ENCODE assay signal across 10 cellular contexts in genomic region chr6:6588924-6589696, GRCh38. TPM values are rescaled to one million over a fixed set of nuclear protein-coding genes. Genes with fewer than 3 reads are reported as not detected.
DNase-seq lines count a peak whose midpoint lies in the region; ATAC-seq and TF ChIP-seq lines count a peak whose summit lies in the region.
"Had no signal": no experiment of that assay in that cellular context is flagged by ENCODE, and none has a peak within 500 bp of the region (broad histone marks: within the 10 kb centered on the region; RNA-seq: fewer than 3 reads in every experiment).

No MANE protein-coding gene starts in this region.

- H3K9me3 Mint-ChIP-seq in activated naive CD4-positive, alpha-beta T cell treated with anti-CD3 and anti-CD28 coated beads, Interleukin-2, amount 10 ng/mL, durations not matched to agents 7 days and 5 days, result peaks cover 2% of the 10 kb centered on the region
- no peaks in the 10 kb centered on the region for H3K9me3 Mint-ChIP-seq in Caco-2 (ENCODE audit: unreplicated experiment)

- H3F3A ChIP-seq in SU-DHL-6 (ENCODE audit: insufficient read depth), result peaks cover 63% of the 10 kb centered on the region

- intact Hi-C loops in left ventricle myocardium superior (cut with micrococcal nuclease) (no loop called here), Caco-2 (cut with micrococcal nuclease; ENCODE audit: unreplicated experiment) (no loop called here)

- peak overlapping the region; percentile 21 for H2AFZ ChIP-seq in SU-DHL-6 (ENCODE audit: low read depth, low read length, severe bottlenecking)

- ATAC-seq in left ventricle myocardium superior, result peak; percentile 64
- no peak for ATAC-seq in upper lobe of left lung (ENCODE audit: low FRiP score in 2 of 2)
- ATAC-seq in GM19035 (IDR thresholded peaks at IDR 0.05; ENCODE audit: unreplicated experiment), result no peak

- BruUV-seq in Caco-2 (replicated peaks; lab: Mats Ljungman, UMichigan), result no TSS peak

- TF ChIP-seq CTCF in SU-DHL-6 (IDR thresholded peaks at IDR 0.05; ENCODE audit: insufficient read depth, low read length, poor library complexity, severe bottlenecking) (no peak), upper lobe of left lung (IDR thresholded peaks at IDR 0.05) (no peak), Caco-2 (IDR thresholded peaks at IDR 0.05; ENCODE audit: insufficient read depth in 1 of 2, low read depth in 1 of 2, low read length in 1 of 2, severe bottlenecking in 1 of 2, unreplicated experiment in 1 of 2) (no peak)

- H3K27ac ChIP-seq in SU-DHL-6 (ENCODE audit: low read depth, low read length) (peak overlapping the region; percentile 91), upper lobe of left lung (peak overlapping the region in 3 of 4 donors; percentile 18 to 72 (median 52))

- H3K4me1 Mint-ChIP-seq in activated naive CD4-positive, alpha-beta T cell treated with anti-CD3 and anti-CD28 coated beads, Interleukin-2, amount 10 ng/mL, durations not matched to agents 7 days and 5 days, result peaks cover 95% of the 10 kb centered on the region
- H3K4me1 Mint-ChIP-seq in Caco-2 (ENCODE audit: low read depth, unreplicated experiment), result no peaks in the 10 kb centered on the region

- no peaks in the 10 kb centered on the region for H3K9me3 ChIP-seq in SU-DHL-6 (ENCODE audit: insufficient read depth, low read length)
- H3K9me3 ChIP-seq in upper lobe of left lung, result no peaks in the 10 kb centered on the region
- no peaks in the 10 kb centered on the region for H3K9me3 ChIP-seq in MG63
- H3K9me3 ChIP-seq in Caco-2, result no peaks in the 10 kb centered on the region

- H3K9ac ChIP-seq in SU-DHL-6 (ENCODE audit: low read length), result peak overlapping the region; percentile 70

- peak overlapping the region; percentile 83 for H3K4me2 ChIP-seq in SU-DHL-6 (ENCODE audit: low read depth, low read length, poor library complexity, severe bottlenecking)

- CTCF ChIA-PET in activated naive CD4-positive, alpha-beta T cell treated with anti-CD3 and anti-CD28 coated beads, Interleukin-2, amount 10 ng/mL, durations not matched to agents 7 days and 5 days (lab: Charles Lee), result interaction anchor here (1.0 to 1.2 kb wide), 3 partner anchors 17 to 66 kb away, joined by 3 to 4 read pairs (median 3); no protein-coding TSS in a partner anchor
- CTCF ChIA-PET in Caco-2 (lab: Charles Lee), result interaction anchor here (0.5 kb wide), 1 partner anchor 12 kb away, joined by 8 read pairs; no protein-coding TSS in a partner anchor

- 74 to 78% methylated on average over 8 of the region's 8 CpGs for WGBS in upper lobe of left lung, 2 donors

- H3K27me3 Mint-ChIP-seq in activated naive CD4-positive, alpha-beta T cell treated with anti-CD3 and anti-CD28 coated beads, Interleukin-2, amount 10 ng/mL, durations not matched to agents 7 days and 5 days, result no peaks in the 10 kb centered on the region
- H3K27me3 Mint-ChIP-seq in Caco-2 (ENCODE audit: insufficient read depth, unreplicated experiment), result peaks cover 15% of the 10 kb centered on the region

- H3K4me3 Mint-ChIP-seq in activated naive CD4-positive, alpha-beta T cell treated with anti-CD3 and anti-CD28 coated beads, Interleukin-2, amount 10 ng/mL, durations not matched to agents 7 days and 5 days, result peak overlapping the region; percentile 74
- no peak overlapping the region for H3K4me3 Mint-ChIP-seq in Caco-2 (ENCODE audit: unreplicated experiment)

- TF ChIP-seq EP300 in upper lobe of left lung (IDR thresholded peaks at IDR 0.05), result no peak

- H3K27ac Mint-ChIP-seq in activated naive CD4-positive, alpha-beta T cell treated with anti-CD3 and anti-CD28 coated beads, Interleukin-2, amount 10 ng/mL, durations not matched to agents 7 days and 5 days, result peak overlapping the region; percentile 99
- H3K27ac Mint-ChIP-seq in Caco-2 (ENCODE audit: unreplicated experiment), result no peak overlapping the region

- H3K36me3 Mint-ChIP-seq in activated naive CD4-positive, alpha-beta T cell treated with anti-CD3 and anti-CD28 coated beads, Interleukin-2, amount 10 ng/mL, durations not matched to agents 7 days and 5 days, result peaks cover 51% of the 10 kb centered on the region
- H3K36me3 Mint-ChIP-seq in Caco-2 (ENCODE audit: insufficient read depth, unreplicated experiment), result no peaks in the 10 kb centered on the region

- peaks cover 4 to 29% (median 15%) of the 10 kb centered on the region in 4 donors for H3K4me1 ChIP-seq in upper lobe of left lung
- H3K4me1 ChIP-seq in Caco-2, result no peaks in the 10 kb centered on the region

- DNase-seq in activated naive CD4-positive, alpha-beta T cell treated with anti-CD3 and anti-CD28 coated beads, Interleukin-2, amount 10 ng/mL, durations not matched to agents 7 days and 5 days, result peak; percentile 55
- no peak for DNase-seq in activated naive CD4-positive, alpha-beta T cell treated with Interleukin-2 at 50 U/mL for 16 hours
- DNase-seq in left ventricle myocardium superior (no peak), upper lobe of left lung (no peak), MG63 (no peak), Caco-2 (no peak)
- DNase-seq: NCI-H1105 treated with DMSO at 0.1 percent for 48 hours; stimulated activated CD4-positive, alpha-beta T cell treated with anti-CD3 and anti-CD28 coated beads, Interleukin-4, amount 100 ng/mL, for 24 hours had no signal

- H3K4me3 ChIP-seq in SU-DHL-6 (ENCODE audit: insufficient read depth, low read length, poor library complexity, severe bottlenecking) (peak overlapping the region; percentile 63), upper lobe of left lung (peak overlapping the region in 3 of 4 donors; percentile 19 to 28 (median 22)), MG63 (no peak overlapping the region), Caco-2 (ENCODE audit: low read depth, low read length) (no peak overlapping the region)

- no peaks in the 10 kb centered on the region for H4K20me1 ChIP-seq in SU-DHL-6 (ENCODE audit: low read depth, low read length)

- POLR2A ChIA-PET in Caco-2 (lab: Charles Lee), result no interaction called here

- peaks cover 59% of the 10 kb centered on the region for H3K79me2 ChIP-seq in SU-DHL-6 (ENCODE audit: insufficient read depth, low read length)

- H3K9me2 ChIP-seq in SU-DHL-6 (replicated peaks; ENCODE audit: insufficient read depth, low read length), result no peaks in the 10 kb centered on the region

- no peak for TF ChIP-seq POLR2A in upper lobe of left lung (IDR thresholded peaks at IDR 0.05)

- H3K36me3 ChIP-seq in SU-DHL-6 (ENCODE audit: low read length) (no peaks in the 10 kb centered on the region), upper lobe of left lung (no peaks in the 10 kb centered on the region), MG63 (no peaks in the 10 kb centered on the region), Caco-2 (ENCODE audit: control insufficient read depth, insufficient read depth, low read length) (no peaks in the 10 kb centered on the region)

- H3K27me3 ChIP-seq in SU-DHL-6 (ENCODE audit: low read length) (no peaks in the 10 kb centered on the region), upper lobe of left lung (no peaks in the 10 kb centered on the region), MG63 (no peaks in the 10 kb centered on the region), Caco-2 (replicated peaks; ENCODE audit: control insufficient read depth, insufficient read depth, low read length) (no peaks in the 10 kb centered on the region)

RNA-seq across cellular contexts. Expression of gene LY86, which starts 0.6 kb away (rescaled TPM):
- total RNA-seq in left ventricle myocardium superior, result 1.1 TPM
- 10 to 100 TPM in 3 of 6 donors, 1 to 10 TPM in 3; 2.1 to 21.9 (median 9.5) TPM for total RNA-seq in upper lobe of left lung
- not detected in 2 replicates for total RNA-seq in MG63 (2014; rRNA removed; shearing (Covaris generic); ENCODE audit: low replicate concordance)
- not detected in 2 replicates for total RNA-seq in Caco-2 (2022)

Comparison
In these comparisons a context has a peak if more than half of its experiments do, and no peak if none do; other contexts are left out.
1. H3K4me3 ChIP-seq: peak in SU-DHL-6 (single experiment) and upper lobe of left lung (3 of 4); none in MG63 (single experiment) and Caco-2 (single experiment).